In the genomic region with DNA sequence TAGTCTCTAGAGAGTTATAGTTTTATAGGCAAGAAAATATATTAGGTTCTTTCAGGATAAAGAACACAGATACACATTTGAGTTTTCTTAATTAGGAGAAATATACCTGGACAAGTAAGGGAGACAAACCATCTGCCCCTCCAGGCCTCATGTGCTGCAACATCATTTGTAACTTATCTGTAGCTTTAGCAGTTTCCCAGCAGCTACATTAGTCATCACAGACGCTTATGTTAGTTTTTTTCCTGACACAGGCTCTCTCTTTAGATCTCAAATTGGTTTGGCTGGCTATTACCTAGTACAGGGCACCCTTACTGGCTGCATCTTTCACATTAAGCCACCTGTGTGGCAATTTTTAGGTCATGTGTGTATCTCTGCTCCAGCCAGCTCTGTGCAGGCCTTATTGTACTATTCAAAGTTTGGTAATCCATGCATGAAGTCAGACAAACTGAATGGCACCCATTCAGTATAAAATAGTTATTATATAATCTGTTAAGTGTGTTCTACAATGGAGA, we compare ENCODE assay signal across 22 cellular contexts.
"Had no signal": no experiment of that assay in that cellular context is flagged by ENCODE, and none has a peak within 500 bp of the region (broad histone marks: within the 10 kb centered on the region; RNA-seq: fewer than 3 reads in every experiment).

No MANE protein-coding gene starts in this region.

- H3K4me1 Mint-ChIP-seq: brain, mesothelial cell of epicardium, neural progenitor cell had no signal

- DNase-seq: activated CD4-positive, CD25-positive, alpha-beta regulatory T cell treated with anti-CD3 and anti-CD28 coated beads, Interleukin-2, amount 50 U/mL, for 72 hours; activated CD8-positive, alpha-beta memory T cell treated with anti-CD3 and anti-CD28 coated beads for 24 hours; activated CD8-positive, alpha-beta memory T cell treated with anti-CD3 and anti-CD28 coated beads, Interleukin-2, amount 50 U/mL, for 4 hours; activated naive CD4-positive, alpha-beta T cell treated with anti-CD3 and anti-CD28 coated beads for 36 hours; activated T-cell treated with anti-CD3 and anti-CD28 coated beads, Interleukin-2, amount 50 U/mL, for 4 hours; anterior cingulate cortex; central memory CD4-positive, alpha-beta T cell; colonic mucosa; esophagus squamous epithelium; foreskin melanocyte; naive thymus-derived CD8-positive, alpha-beta T cell; stimulated activated CD4-positive, alpha-beta T cell treated with anti-CD3 and anti-CD28 coated beads, Interleukin-4, amount 100 ng/mL, for 24 hours; stimulated activated naive CD8-positive, alpha-beta T cell treated with anti-CD3 and anti-CD28 coated beads, Interleukin-15, Interleukin-2, amounts not matched to agents 100 U/mL and 50 U/mL, for 24 hours; substantia nigra; T-helper 1 cell; tibial artery; WERI-Rb-1 had no signal

- H3K4me1 ChIP-seq: colonic mucosa, esophagus squamous epithelium, neural progenitor cell, tibial artery had no signal

- H3K9me3 ChIP-seq: colonic mucosa, esophagus squamous epithelium, tibial artery had no signal

- H3K4me3 Mint-ChIP-seq: activated naive CD4-positive, alpha-beta T cell treated with anti-CD3 and anti-CD28 coated beads for 36 hours; activated T-cell treated with anti-CD3 and anti-CD28 coated beads, Interleukin-2, amount 50 U/mL, for 4 hours; brain; mesothelial cell of epicardium; naive thymus-derived CD8-positive, alpha-beta T cell; neural progenitor cell had no signal

- H3K27me3 Mint-ChIP-seq: brain; naive thymus-derived CD8-positive, alpha-beta T cell; progenitor cell of endocrine pancreas had no signal

- H3K27ac ChIP-seq: colonic mucosa, esophagus squamous epithelium, neural progenitor cell, tibial artery, WERI-Rb-1 had no signal

- H3K4me3 ChIP-seq: colonic mucosa, esophagus squamous epithelium, neural progenitor cell, tibial artery had no signal

- H3K27me3 ChIP-seq: colonic mucosa, esophagus squamous epithelium, neural progenitor cell, tibial artery had no signal

- H3K9me3 Mint-ChIP-seq: activated naive CD4-positive, alpha-beta T cell treated with anti-CD3 and anti-CD28 coated beads for 36 hours; activated T-cell treated with anti-CD3 and anti-CD28 coated beads, Interleukin-2, amount 50 U/mL, for 4 hours; brain; mesothelial cell of epicardium; naive thymus-derived CD8-positive, alpha-beta T cell; neural progenitor cell had no signal

- H3K36me3 ChIP-seq: colonic mucosa had no signal

- ATAC-seq: activated T-cell treated with anti-CD3 and anti-CD28 coated beads, Interleukin-2, amount 50 U/mL, for 4 hours; left lobe of liver; naive thymus-derived CD8-positive, alpha-beta T cell; stimulated activated naive CD8-positive, alpha-beta T cell treated with anti-CD3 and anti-CD28 coated beads, Interleukin-15, Interleukin-2, amounts not matched to agents 100 U/mL and 50 U/mL, for 24 hours had no signal

- H3K27ac Mint-ChIP-seq: activated naive CD4-positive, alpha-beta T cell treated with anti-CD3 and anti-CD28 coated beads for 36 hours; brain; mesothelial cell of epicardium; neural progenitor cell; progenitor cell of endocrine pancreas had no signal
